In the genomic region with DNA sequence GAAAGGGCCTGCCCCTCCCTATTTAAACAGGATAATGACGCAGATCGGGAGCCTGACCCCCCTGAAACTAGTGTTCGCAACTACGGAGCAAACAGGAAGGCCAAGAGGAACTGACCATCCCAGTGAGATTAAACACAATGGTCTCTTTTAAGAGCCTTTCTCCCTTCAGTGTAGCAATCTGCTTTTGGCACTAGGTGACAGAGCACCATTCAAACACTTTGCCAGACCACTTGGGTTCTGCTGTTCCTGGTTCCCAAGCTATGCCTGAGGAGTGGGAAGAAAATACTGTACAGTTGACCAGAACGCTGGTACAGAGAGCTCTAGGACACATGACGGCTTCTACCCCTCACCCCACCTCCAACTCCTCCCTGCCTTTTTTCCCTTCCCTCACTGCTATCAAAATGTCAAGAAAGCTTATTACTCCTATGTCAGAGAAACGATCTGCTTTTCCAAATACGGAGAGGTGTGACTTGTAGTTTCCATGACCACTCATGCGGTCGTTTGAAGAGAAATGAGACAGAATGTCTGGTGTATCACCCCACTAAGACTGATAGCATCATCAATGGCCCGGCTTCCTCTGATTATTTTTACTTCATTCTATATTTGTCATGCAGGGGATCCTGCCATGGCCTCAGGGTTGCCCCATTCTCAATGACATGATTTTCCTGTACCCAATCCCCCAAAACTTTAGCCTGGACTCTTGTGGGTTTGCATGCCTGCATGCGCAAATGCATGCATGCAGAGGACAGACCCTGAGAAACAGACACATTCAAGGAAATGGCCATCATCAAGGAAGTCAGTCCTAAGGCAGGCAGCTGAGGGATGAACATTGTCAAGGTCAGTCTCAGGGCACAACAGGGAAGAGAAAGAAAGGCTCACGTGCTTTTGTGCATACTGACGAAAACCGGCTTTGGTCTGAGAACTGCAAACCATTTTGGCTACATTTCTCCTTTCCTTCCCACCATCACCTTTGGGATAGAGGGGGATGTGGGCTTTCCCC, we compare ENCODE assay signal across 10 cellular contexts. TPM values are rescaled to one million over a fixed set of nuclear protein-coding genes. Genes with fewer than 3 reads are reported as not detected.
DNase-seq lines count a peak whose midpoint lies in the region; ATAC-seq, FAIRE-seq and TF ChIP-seq lines count a peak whose summit lies in the region.
"Had no signal": no experiment of that assay in that cellular context is flagged by ENCODE, and none has a peak within 500 bp of the region (broad histone marks: within the 10 kb centered on the region; RNA-seq: fewer than 3 reads in every experiment).

No MANE protein-coding gene starts in this region.

- no peak overlapping the region for H3K4ac ChIP-seq in mesenchymal stem cell (ENCODE audit: low read depth in 1 of 2, low read length in 2 of 2)

- no peak for TF ChIP-seq CTCF in brain (conservative IDR thresholded peaks at IDR 0.05)
- no peak for TF ChIP-seq CTCF in lower leg skin (IDR thresholded peaks at IDR 0.05)

- no peak overlapping the region for H3K9ac ChIP-seq in mesenchymal stem cell (ENCODE audit: low read length)
- H3K9ac ChIP-seq: KMS-11 had no signal

- no peak overlapping the region for H3K18ac ChIP-seq in mesenchymal stem cell (ENCODE audit: low read depth in 1 of 2, low read length in 2 of 2)

- H2BK5ac ChIP-seq in mesenchymal stem cell (ENCODE audit: low read depth, low read length, poor library complexity, severe bottlenecking): no peak overlapping the region

- DNase-seq in NCI-H460 (ENCODE audit: extremely low read depth, low read depth) (peak; percentile 92), left kidney (ENCODE audit: low read depth, low spot score) (peak; percentile 65), small intestine (peak; percentile 52), mesenchymal stem cell (no peak), lower leg skin (ENCODE audit: low spot score in 2 of 2) (no peak)

- peaks cover 0 to 2% of the 10 kb centered on the region in 2 donors for H3K36me3 ChIP-seq in small intestine (ENCODE audit: control insufficient read depth in 2 of 2, insufficient read depth in 2 of 2, low read length in 2 of 2)
- H3K36me3 ChIP-seq in mesenchymal stem cell (ENCODE audit: control insufficient read depth in 1 of 2, insufficient read depth in 2 of 2, low read depth in 1 of 2, low read length in 2 of 2): peaks cover 0 to 17% of the 10 kb centered on the region in 2 experiments

- H3K4me2 ChIP-seq in mesenchymal stem cell (ENCODE audit: low read length, poor library complexity, severe bottlenecking): no peak overlapping the region
- H3K4me2 ChIP-seq: KMS-11 had no signal

- H3K4me3 Mint-ChIP-seq in brain: peak overlapping the region in 2 of 5 experiments; percentile 2 to 29

- H3K9me3 ChIP-seq in small intestine (ENCODE audit: control insufficient read depth, low read depth): no peaks in the 10 kb centered on the region
- H3K9me3 ChIP-seq in mesenchymal stem cell (ENCODE audit: control insufficient read depth, low read length): no peaks in the 10 kb centered on the region

- H3K14ac ChIP-seq in mesenchymal stem cell (ENCODE audit: low read length in 2 of 2): no peak overlapping the region

- H2AFZ ChIP-seq in mesenchymal stem cell (ENCODE audit: low read depth, low read length): no peak overlapping the region

- no peaks in the 10 kb centered on the region for H3K9me3 Mint-ChIP-seq in brain

- H4K8ac ChIP-seq in mesenchymal stem cell (ENCODE audit: low read length): no peak overlapping the region

- peaks cover 17% of the 10 kb centered on the region for H3K36me3 Mint-ChIP-seq in brain

- H2BK15ac ChIP-seq in mesenchymal stem cell (ENCODE audit: low read depth, poor library complexity, severe bottlenecking): no peak overlapping the region

- FAIRE-seq in small intestine (lab: Jason Lieb, UNC): no peak
- FAIRE-seq: RCC 7860 had no signal

- WGBS in small intestine, 3 donors: 35 to 49% (median 48%) methylated on average over 15 of the region's 15 CpGs
- 78% methylated on average over 13 of the region's 15 CpGs for WGBS in mesenchymal stem cell
- 65% methylated on average over 15 of the region's 15 CpGs for WGBS in lower leg skin, 2 donors

- no peaks in the 10 kb centered on the region for H3K27me3 ChIP-seq in small intestine (ENCODE audit: control insufficient read depth in 2 of 2, insufficient read depth in 2 of 2, low read length in 2 of 2)
- no peaks in the 10 kb centered on the region for H3K27me3 ChIP-seq in mesenchymal stem cell (ENCODE audit: control insufficient read depth in 1 of 2, insufficient read depth in 1 of 2, low read length in 2 of 2)

- H3K4me3 ChIP-seq in small intestine (ENCODE audit: low read depth in 1 of 2, low read length in 2 of 2) (no peak overlapping the region), mesenchymal stem cell (ENCODE audit: insufficient read depth in 1 of 2, low read depth in 1 of 2, low read length in 2 of 2) (no peak overlapping the region), lower leg skin (ENCODE audit: low read depth, poor library complexity, severe bottlenecking) (no peak overlapping the region)

- no peak for TF ChIP-seq POLR2A in lower leg skin (IDR thresholded peaks at IDR 0.05)

- intact Hi-C loops in lower leg skin (cut with DNase I; ENCODE audit: low total_unique reads): no loop called here

- H3K4me1 Mint-ChIP-seq in brain: peaks cover 92% of the 10 kb centered on the region

- peak overlapping the region in 4 of 5 experiments; percentile 7 to 50 (median 28) for H3K27ac Mint-ChIP-seq in brain

- H3K27me3 Mint-ChIP-seq in brain: peaks cover 3% of the 10 kb centered on the region

- no peak overlapping the region for H3K23ac ChIP-seq in mesenchymal stem cell (ENCODE audit: low read length in 2 of 2)

- no peak overlapping the region for H2AK5ac ChIP-seq in mesenchymal stem cell (ENCODE audit: low read length, severe bottlenecking)

- ATAC-seq in HG02798 (IDR thresholded peaks at IDR 0.05; ENCODE audit: poor library complexity, unreplicated experiment) (no peak), HG02610 (IDR thresholded peaks at IDR 0.05; ENCODE audit: unreplicated experiment) (no peak)

- H2BK120ac ChIP-seq in mesenchymal stem cell (ENCODE audit: low read depth, low read length): no peak overlapping the region

- H4K91ac ChIP-seq in mesenchymal stem cell (ENCODE audit: low read length): no peak overlapping the region

- peaks cover 12 to 35% of the 10 kb centered on the region in 2 donors for H3K4me1 ChIP-seq in small intestine (ENCODE audit: control insufficient read depth in 2 of 2, insufficient read depth in 1 of 2, low read depth in 1 of 2, low read length in 1 of 2)
- peaks cover 5% of the 10 kb centered on the region for H3K4me1 ChIP-seq in mesenchymal stem cell (ENCODE audit: control insufficient read depth, insufficient read depth, low read depth, low read length)

- peak overlapping the region in 1 of 2 experiments; percentile 28 for H2BK12ac ChIP-seq in mesenchymal stem cell (ENCODE audit: low read length in 2 of 2)

- peak overlapping the region; percentile 38 to 80 for H3K27ac ChIP-seq in small intestine (ENCODE audit: low read depth in 1 of 2, low read length in 1 of 2)
- no peak overlapping the region for H3K27ac ChIP-seq in mesenchymal stem cell (ENCODE audit: low read length, poor library complexity, severe bottlenecking)
- H3K27ac ChIP-seq: KMS-11 had no signal

- H3K79me1 ChIP-seq in mesenchymal stem cell (replicated peaks; ENCODE audit: low read length, poor library complexity, severe bottlenecking): peaks cover 48% of the 10 kb centered on the region

RNA-seq across cellular contexts. Expression of a gene that starts 13.3 kb away (rescaled TPM):
- 40.7 and 45.9 TPM in 2 replicates for total RNA-seq in NCI-H460 (2014; rRNA removed; shearing (Covaris generic))
- polyA plus RNA-seq in NCI-H460 (2014; cell fraction: nucleus; rRNA removed): 24.8 and 29.2 TPM in 2 replicates
- polyA plus RNA-seq in brain (ENCODE audit: insufficient read depth, low read depth, low replicate concordance) (6.3 TPM), small intestine (10 to 100 TPM; 13.6 to 15.1 (median 14.9) TPM)
- polyA plus RNA-seq in mesenchymal stem cell (2013, experiment 1 of 2): 6.1 TPM
- polyA plus RNA-seq in mesenchymal stem cell (2013, experiment 2 of 2): 6.1 TPM
- 10 to 100 TPM; 26.8 to 46.0 (median 32.6) TPM for total RNA-seq in lower leg skin

Comparison
In these comparisons a context has a peak if more than half of its experiments do, and no peak if none do; other contexts are left out.
1. DNase-seq: peak in NCI-H460 (single experiment), left kidney (single experiment) and small intestine (single experiment); none in mesenchymal stem cell (single experiment) and lower leg skin (0 of 2).